2 cellular contexts compared by ENCODE assay signal in the genomic region with DNA sequence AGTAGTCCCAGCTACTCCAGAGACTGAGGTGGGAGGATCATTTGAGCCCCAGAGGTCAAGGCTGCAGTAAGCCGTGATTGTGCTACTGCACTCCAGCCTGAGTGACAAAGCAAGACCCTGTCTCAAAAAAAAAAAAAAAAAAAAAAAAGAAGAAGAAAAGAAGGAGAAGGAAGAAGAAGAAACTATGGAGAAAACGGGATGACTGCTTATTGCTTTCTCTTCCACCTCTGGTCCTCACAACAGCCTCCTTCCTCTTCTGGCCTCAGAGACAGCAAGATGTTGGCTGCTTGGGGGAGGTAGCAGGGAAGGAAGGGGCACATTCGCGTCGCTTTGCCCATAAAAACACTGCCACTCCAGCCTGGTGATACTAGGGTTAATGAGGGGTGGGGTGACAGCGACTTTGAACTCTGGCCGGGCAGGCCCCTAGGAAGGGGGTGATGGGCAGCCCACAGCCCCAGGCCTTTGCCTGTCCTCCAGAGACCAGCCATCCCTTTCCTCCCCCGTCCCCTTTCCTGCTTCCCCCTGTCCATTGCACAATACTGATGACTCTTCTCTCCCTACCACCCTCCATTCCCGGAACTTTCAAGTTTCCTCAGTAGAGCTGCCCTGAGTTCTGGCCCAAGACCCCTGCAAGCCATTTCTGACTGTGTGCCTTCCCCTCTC.
TF ChIP-seq lines count a peak whose summit lies in the region.

No MANE protein-coding gene starts in this region.

TF ChIP-seq in HEK293, 187 proteins besides CTCF, POLR2A, EP300 and RAD21 (continued from another document and continues in another):
- TF ChIP-seq, protein P1, sequence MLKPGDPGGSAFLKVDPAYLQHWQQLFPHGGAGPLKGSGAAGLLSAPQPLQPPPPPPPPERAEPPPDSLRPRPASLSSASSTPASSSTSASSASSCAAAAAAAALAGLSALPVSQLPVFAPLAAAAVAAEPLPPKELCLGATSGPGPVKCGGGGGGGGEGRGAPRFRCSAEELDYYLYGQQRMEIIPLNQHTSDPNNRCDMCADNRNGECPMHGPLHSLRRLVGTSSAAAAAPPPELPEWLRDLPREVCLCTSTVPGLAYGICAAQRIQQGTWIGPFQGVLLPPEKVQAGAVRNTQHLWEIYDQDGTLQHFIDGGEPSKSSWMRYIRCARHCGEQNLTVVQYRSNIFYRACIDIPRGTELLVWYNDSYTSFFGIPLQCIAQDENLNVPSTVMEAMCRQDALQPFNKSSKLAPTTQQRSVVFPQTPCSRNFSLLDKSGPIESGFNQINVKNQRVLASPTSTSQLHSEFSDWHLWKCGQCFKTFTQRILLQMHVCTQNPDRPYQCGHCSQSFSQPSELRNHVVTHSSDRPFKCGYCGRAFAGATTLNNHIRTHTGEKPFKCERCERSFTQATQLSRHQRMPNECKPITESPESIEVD (tag by site-specific recombination; IDR thresholded peaks at IDR 0.05), result no peak
- no peak for TF ChIP-seq ZNF214 (tag by site-specific recombination; IDR thresholded peaks at IDR 0.05; ENCODE audit: borderline replicate concordance)
- TF ChIP-seq EGR2 (tag by site-specific recombination; IDR thresholded peaks at IDR 0.05; ENCODE audit: low read depth), result peak; percentile 50
- no peak for TF ChIP-seq SP3 (tag by site-specific recombination; IDR thresholded peaks at IDR 0.05)
- TF ChIP-seq, protein P2, sequence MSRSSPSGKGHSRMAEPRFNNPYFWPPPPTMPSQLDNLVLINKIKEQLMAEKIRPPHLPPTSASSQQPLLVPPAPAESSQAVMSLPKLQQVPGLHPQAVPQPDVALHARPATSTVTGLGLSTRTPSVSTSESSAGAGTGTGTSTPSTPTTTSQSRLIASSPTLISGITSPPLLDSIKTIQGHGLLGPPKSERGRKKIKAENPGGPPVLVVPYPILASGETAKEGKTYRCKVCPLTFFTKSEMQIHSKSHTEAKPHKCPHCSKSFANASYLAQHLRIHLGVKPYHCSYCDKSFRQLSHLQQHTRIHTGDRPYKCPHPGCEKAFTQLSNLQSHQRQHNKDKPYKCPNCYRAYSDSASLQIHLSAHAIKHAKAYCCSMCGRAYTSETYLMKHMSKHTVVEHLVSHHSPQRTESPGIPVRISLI (tag by site-specific recombination; IDR thresholded peaks at IDR 0.05), result peak; percentile 66
- TF ChIP-seq ZNF560 (tag by site-specific recombination; IDR thresholded peaks at IDR 0.05; ENCODE audit: borderline replicate concordance), result no peak
- TF ChIP-seq ZNF184 (tag by site-specific recombination; IDR thresholded peaks at IDR 0.05), result no peak
- no peak for TF ChIP-seq ZNF747 (tag by site-specific recombination; IDR thresholded peaks at IDR 0.05)
- TF ChIP-seq ZNF473 (tag by site-specific recombination; IDR thresholded peaks at IDR 0.05), result no peak
- no peak for TF ChIP-seq ZFP41 (tag by site-specific recombination; IDR thresholded peaks at IDR 0.05; ENCODE audit: borderline replicate concordance)
- TF ChIP-seq, protein P3, sequence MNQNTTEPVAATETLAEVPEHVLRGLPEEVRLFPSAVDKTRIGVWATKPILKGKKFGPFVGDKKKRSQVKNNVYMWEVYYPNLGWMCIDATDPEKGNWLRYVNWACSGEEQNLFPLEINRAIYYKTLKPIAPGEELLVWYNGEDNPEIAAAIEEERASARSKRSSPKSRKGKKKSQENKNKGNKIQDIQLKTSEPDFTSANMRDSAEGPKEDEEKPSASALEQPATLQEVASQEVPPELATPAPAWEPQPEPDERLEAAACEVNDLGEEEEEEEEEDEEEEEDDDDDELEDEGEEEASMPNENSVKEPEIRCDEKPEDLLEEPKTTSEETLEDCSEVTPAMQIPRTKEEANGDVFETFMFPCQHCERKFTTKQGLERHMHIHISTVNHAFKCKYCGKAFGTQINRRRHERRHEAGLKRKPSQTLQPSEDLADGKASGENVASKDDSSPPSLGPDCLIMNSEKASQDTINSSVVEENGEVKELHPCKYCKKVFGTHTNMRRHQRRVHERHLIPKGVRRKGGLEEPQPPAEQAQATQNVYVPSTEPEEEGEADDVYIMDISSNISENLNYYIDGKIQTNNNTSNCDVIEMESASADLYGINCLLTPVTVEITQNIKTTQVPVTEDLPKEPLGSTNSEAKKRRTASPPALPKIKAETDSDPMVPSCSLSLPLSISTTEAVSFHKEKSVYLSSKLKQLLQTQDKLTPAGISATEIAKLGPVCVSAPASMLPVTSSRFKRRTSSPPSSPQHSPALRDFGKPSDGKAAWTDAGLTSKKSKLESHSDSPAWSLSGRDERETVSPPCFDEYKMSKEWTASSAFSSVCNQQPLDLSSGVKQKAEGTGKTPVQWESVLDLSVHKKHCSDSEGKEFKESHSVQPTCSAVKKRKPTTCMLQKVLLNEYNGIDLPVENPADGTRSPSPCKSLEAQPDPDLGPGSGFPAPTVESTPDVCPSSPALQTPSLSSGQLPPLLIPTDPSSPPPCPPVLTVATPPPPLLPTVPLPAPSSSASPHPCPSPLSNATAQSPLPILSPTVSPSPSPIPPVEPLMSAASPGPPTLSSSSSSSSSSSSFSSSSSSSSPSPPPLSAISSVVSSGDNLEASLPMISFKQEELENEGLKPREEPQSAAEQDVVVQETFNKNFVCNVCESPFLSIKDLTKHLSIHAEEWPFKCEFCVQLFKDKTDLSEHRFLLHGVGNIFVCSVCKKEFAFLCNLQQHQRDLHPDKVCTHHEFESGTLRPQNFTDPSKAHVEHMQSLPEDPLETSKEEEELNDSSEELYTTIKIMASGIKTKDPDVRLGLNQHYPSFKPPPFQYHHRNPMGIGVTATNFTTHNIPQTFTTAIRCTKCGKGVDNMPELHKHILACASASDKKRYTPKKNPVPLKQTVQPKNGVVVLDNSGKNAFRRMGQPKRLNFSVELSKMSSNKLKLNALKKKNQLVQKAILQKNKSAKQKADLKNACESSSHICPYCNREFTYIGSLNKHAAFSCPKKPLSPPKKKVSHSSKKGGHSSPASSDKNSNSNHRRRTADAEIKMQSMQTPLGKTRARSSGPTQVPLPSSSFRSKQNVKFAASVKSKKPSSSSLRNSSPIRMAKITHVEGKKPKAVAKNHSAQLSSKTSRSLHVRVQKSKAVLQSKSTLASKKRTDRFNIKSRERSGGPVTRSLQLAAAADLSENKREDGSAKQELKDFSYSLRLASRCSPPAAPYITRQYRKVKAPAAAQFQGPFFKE (tag by site-specific recombination; IDR thresholded peaks at IDR 0.05; ENCODE audit: borderline replicate concordance), result no peak
- TF ChIP-seq KLF8 (tag by site-specific recombination; IDR thresholded peaks at IDR 0.05), result no peak
- TF ChIP-seq, protein P4, sequence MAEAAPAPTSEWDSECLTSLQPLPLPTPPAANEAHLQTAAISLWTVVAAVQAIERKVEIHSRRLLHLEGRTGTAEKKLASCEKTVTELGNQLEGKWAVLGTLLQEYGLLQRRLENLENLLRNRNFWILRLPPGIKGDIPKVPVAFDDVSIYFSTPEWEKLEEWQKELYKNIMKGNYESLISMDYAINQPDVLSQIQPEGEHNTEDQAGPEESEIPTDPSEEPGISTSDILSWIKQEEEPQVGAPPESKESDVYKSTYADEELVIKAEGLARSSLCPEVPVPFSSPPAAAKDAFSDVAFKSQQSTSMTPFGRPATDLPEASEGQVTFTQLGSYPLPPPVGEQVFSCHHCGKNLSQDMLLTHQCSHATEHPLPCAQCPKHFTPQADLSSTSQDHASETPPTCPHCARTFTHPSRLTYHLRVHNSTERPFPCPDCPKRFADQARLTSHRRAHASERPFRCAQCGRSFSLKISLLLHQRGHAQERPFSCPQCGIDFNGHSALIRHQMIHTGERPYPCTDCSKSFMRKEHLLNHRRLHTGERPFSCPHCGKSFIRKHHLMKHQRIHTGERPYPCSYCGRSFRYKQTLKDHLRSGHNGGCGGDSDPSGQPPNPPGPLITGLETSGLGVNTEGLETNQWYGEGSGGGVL (tag by site-specific recombination; IDR thresholded peaks at IDR 0.05), result peak; percentile 50
- no peak for TF ChIP-seq GLIS1 (tag by site-specific recombination; IDR thresholded peaks at IDR 0.05)
- TF ChIP-seq ZNF529 (tag by site-specific recombination; IDR thresholded peaks at IDR 0.05; ENCODE audit: insufficient replicate concordance), result no peak
- TF ChIP-seq PRDM1 (tag by site-specific recombination; IDR thresholded peaks at IDR 0.05), result peak; percentile 39; the same call in 1 of the 2 replicates

TF ChIP-seq in WTC11, 78 proteins besides CTCF, POLR2A, EP300 and RAD21 (continued from another document):
- TF ChIP-seq, protein P5, sequence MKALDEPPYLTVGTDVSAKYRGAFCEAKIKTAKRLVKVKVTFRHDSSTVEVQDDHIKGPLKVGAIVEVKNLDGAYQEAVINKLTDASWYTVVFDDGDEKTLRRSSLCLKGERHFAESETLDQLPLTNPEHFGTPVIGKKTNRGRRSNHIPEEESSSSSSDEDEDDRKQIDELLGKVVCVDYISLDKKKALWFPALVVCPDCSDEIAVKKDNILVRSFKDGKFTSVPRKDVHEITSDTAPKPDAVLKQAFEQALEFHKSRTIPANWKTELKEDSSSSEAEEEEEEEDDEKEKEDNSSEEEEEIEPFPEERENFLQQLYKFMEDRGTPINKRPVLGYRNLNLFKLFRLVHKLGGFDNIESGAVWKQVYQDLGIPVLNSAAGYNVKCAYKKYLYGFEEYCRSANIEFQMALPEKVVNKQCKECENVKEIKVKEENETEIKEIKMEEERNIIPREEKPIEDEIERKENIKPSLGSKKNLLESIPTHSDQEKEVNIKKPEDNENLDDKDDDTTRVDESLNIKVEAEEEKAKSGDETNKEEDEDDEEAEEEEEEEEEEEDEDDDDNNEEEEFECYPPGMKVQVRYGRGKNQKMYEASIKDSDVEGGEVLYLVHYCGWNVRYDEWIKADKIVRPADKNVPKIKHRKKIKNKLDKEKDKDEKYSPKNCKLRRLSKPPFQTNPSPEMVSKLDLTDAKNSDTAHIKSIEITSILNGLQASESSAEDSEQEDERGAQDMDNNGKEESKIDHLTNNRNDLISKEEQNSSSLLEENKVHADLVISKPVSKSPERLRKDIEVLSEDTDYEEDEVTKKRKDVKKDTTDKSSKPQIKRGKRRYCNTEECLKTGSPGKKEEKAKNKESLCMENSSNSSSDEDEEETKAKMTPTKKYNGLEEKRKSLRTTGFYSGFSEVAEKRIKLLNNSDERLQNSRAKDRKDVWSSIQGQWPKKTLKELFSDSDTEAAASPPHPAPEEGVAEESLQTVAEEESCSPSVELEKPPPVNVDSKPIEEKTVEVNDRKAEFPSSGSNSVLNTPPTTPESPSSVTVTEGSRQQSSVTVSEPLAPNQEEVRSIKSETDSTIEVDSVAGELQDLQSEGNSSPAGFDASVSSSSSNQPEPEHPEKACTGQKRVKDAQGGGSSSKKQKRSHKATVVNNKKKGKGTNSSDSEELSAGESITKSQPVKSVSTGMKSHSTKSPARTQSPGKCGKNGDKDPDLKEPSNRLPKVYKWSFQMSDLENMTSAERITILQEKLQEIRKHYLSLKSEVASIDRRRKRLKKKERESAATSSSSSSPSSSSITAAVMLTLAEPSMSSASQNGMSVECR (CRISPR knock-in tag; IDR thresholded peaks at IDR 0.05; ENCODE audit: borderline replicate concordance), result no peak
- TF ChIP-seq HMGA2 (CRISPR knock-in tag; IDR thresholded peaks at IDR 0.05) (no peak), FOXJ3 (CRISPR knock-in tag; IDR thresholded peaks at IDR 0.05; ENCODE audit: borderline replicate concordance) (no peak), GTF2I (CRISPR knock-in tag; conservative IDR thresholded peaks at IDR 0.05) (no peak)
- TF ChIP-seq, protein P6, sequence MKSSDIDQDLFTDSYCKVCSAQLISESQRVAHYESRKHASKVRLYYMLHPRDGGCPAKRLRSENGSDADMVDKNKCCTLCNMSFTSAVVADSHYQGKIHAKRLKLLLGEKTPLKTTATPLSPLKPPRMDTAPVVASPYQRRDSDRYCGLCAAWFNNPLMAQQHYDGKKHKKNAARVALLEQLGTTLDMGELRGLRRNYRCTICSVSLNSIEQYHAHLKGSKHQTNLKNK (CRISPR knock-in tag; IDR thresholded peaks at IDR 0.05), result no peak
- TF ChIP-seq, protein P7, sequence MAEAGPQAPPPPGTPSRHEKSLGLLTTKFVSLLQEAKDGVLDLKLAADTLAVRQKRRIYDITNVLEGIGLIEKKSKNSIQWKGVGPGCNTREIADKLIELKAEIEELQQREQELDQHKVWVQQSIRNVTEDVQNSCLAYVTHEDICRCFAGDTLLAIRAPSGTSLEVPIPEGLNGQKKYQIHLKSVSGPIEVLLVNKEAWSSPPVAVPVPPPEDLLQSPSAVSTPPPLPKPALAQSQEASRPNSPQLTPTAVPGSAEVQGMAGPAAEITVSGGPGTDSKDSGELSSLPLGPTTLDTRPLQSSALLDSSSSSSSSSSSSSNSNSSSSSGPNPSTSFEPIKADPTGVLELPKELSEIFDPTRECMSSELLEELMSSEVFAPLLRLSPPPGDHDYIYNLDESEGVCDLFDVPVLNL (CRISPR knock-in tag; IDR thresholded peaks at IDR 0.05; ENCODE audit: borderline replicate concordance, low read depth), result no peak
